Comparison of ENCODE assay signal across 11 cellular contexts in genomic region chr11:44680982-44681597, GRCh38. TPM values are rescaled to one million over a fixed set of nuclear protein-coding genes. Genes with fewer than 3 reads are reported as not detected.
DNase-seq lines count a peak whose midpoint lies in the region; ATAC-seq lines count a peak whose summit lies in the region.
"Had no signal": no experiment of that assay in that cellular context is flagged by ENCODE, and none has a peak within 500 bp of the region (broad histone marks: within the 10 kb centered on the region; RNA-seq: fewer than 3 reads in every experiment).

No MANE protein-coding gene starts in this region.

- peak; percentile 14 for ATAC-seq in sciatic nerve
- ATAC-seq in GM19324 (IDR thresholded peaks at IDR 0.05; ENCODE audit: low FRiP score, unreplicated experiment) = no peak
- ATAC-seq: Panc1 had no signal

- DNase-seq in EL = peak; percentile 62
- peak; percentile 14 for DNase-seq in T-helper 9 cell
- peak; percentile 33 for DNase-seq in activated naive CD4-positive, alpha-beta T cell treated with anti-CD3 and anti-CD28 coated beads, Interleukin-2, amount 50 U/mL, for 16 hours
- no peak for DNase-seq in sciatic nerve (ENCODE audit: low spot score)
- DNase-seq in NCI-H2107 (lab: John Stamatoyannopoulos, UW) = no peak
- no peak for DNase-seq in hippocampal formation (lab: John Stamatoyannopoulos, UW)
- DNase-seq in GM03348 (ENCODE audit: low spot score) = no peak
- DNase-seq: foreskin melanocyte, naive B cell had no signal

- intact Hi-C loops in sciatic nerve (cut with DNase I) = no loop called here

RNA-seq across cellular contexts. Expression of gene TSPAN18, which starts 45.7 kb away (rescaled TPM):
- total RNA-seq in sciatic nerve = 45.5 TPM

Comparison
In these comparisons a context has a peak if more than half of its experiments do, and no peak if none do; other contexts are left out.
1. DNase-seq: peak in EL (single experiment), T-helper 9 cell (single experiment) and activated naive CD4-positive, alpha-beta T cell treated with anti-CD3 and anti-CD28 coated beads, Interleukin-2, amount 50 U/mL, for 16 hours (single experiment); none in sciatic nerve (single experiment), NCI-H2107 (single experiment), hippocampal formation (0 of 2) and GM03348 (single experiment).